ENCODE assay signal across 8 cellular contexts in the genomic region with DNA sequence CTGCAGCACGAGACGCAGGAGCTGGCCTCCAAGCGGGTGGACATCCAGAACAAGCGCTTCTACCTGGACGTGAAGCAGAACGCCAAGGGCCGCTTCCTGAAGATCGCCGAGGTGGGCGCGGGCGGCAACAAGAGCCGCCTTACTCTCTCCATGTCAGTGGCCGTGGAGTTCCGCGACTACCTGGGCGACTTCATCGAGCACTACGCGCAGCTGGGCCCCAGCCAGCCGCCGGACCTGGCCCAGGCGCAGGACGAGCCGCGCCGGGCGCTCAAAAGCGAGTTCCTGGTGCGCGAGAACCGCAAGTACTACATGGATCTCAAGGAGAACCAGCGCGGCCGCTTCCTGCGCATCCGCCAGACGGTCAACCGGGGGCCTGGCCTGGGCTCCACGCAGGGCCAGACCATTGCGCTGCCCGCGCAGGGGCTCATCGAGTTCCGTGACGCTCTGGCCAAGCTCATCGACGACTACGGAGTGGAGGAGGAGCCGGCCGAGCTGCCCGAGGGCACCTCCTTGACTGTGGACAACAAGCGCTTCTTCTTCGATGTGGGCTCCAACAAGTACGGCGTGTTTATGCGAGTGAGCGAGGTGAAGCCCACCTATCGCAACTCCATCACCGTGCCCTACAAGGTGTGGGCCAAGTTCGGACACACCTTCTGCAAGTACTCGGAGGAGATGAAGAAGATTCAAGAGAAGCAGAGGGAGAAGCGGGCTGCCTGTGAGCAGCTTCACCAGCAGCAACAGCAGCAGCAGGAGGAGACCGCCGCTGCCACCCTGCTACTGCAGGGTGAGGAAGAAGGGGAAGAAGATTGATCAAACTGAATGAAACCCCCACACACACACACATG. TPM values are rescaled to one million over a fixed set of nuclear protein-coding genes. Genes with fewer than 3 reads are reported as not detected.
DNase-seq lines count a peak whose midpoint lies in the region; ATAC-seq, FAIRE-seq and TF ChIP-seq lines count a peak whose summit lies in the region.

No MANE protein-coding gene starts in this region.

- intact Hi-C loops in GM12878 (cut with micrococcal nuclease; ENCODE audit: unreplicated experiment) = no loop called here
- intact Hi-C loops in sigmoid colon (cut with DNase I) = loop anchor here (2.0 kb wide), 1 partner anchor 30 kb away; no protein-coding TSS in a partner anchor

- DNase-seq in DMS53 (lab: John Stamatoyannopoulos, UW) (peak; percentile 89), T-helper 1 cell (peak in 4 of 5 donors; percentile 17 to 63 (median 22)), GM12878 (ENCODE audit: low read depth, low spot score) (no peak), sigmoid colon (peak; percentile 86)
- no peak for DNase-seq in effector CD8-positive, alpha-beta T cell (lab: John Stamatoyannopoulos, UW)

- POLR2A ChIA-PET in GM12878 (lab: Charles Lee) = interaction anchor here (0.6 to 2.6 kb wide), 8 partner anchors 7 to 288 kb away, joined by 3 to 7 read pairs (median 4); no protein-coding TSS in a partner anchor

- WGBS in GM12878 (ENCODE audit: insufficient coverage, insufficient replicate concordance, low lambda C conversion rate, missing lambda C conversion rate) = under 1% methylated on average over 65 of the region's 65 CpGs
- WGBS in sigmoid colon, 2 donors = 2% methylated on average over 65 of the region's 65 CpGs

- no peak for TF ChIP-seq RAD21 in GM12878 (IDR thresholded peaks at IDR 0.05; ENCODE audit: insufficient read depth, low read depth, low read length)

- peak overlapping the region; percentile 52; the same call in 1 of the 2 replicates for H3K9ac ChIP-seq in HUES48 (ENCODE audit: low read depth, low read length)
- H3K9ac ChIP-seq in GM12878 (ENCODE audit: control insufficient read depth, insufficient read depth, low read length) = peak overlapping the region; percentile 84

- H3K4me2 ChIP-seq in GM12878 (ENCODE audit: control insufficient read depth, insufficient read depth) = peak overlapping the region; percentile 68

- H3K4me1 ChIP-seq in HUES48 (ENCODE audit: control insufficient read depth, insufficient read depth, low read length) (peaks cover 47% of the 10 kb centered on the region), GM12878 (ENCODE audit: control insufficient read depth, insufficient read depth, low read length) (peaks cover 18% of the 10 kb centered on the region), sigmoid colon (peaks cover 0 to 60% (median 55%) of the 10 kb centered on the region in 4 donors)

- H3K79me2 ChIP-seq in GM12878 (ENCODE audit: control insufficient read depth, insufficient read depth, low read length) = peaks cover 51% of the 10 kb centered on the region

- in situ Hi-C loops in GM12878 (cut with MboI) = no loop called here

- H3K27ac ChIP-seq in HUES48 (ENCODE audit: low read depth, low read length) (peak overlapping the region; percentile 65), GM12878 (ENCODE audit: control insufficient read depth, insufficient read depth) (peak overlapping the region; percentile 83), sigmoid colon (peak overlapping the region; percentile 93 to 96 (median 96))

- TF ChIP-seq CTCF in GM12878 (IDR thresholded peaks at IDR 0.05 in 2 of 3, conservative IDR thresholded peaks at IDR 0.05 in 1 of 3; ENCODE audit: control insufficient read depth in 2 of 3, extremely low read depth in 1 of 3, insufficient read depth in 1 of 3, low read depth in 3 of 3, low read length in 3 of 3) (no peak), sigmoid colon (IDR thresholded peaks at IDR 0.05) (no peak)

- CTCF ChIA-PET in GM12878 (lab: Yijun Ruan, JAX) = interaction anchor here (0.6 to 3.2 kb wide), 9 partner anchors 9 to 213 kb away, joined by 3 to 14 read pairs (median 8); no protein-coding TSS in a partner anchor

- peak overlapping the region; percentile 76 for H2AFZ ChIP-seq in GM12878 (ENCODE audit: control insufficient read depth, low read depth, low read length)

- RAD21 ChIA-PET in GM12878 (lab: Charles Lee; ENCODE audit: unreplicated experiment) = interaction anchor here (0.6 to 2.8 kb wide), 8 partner anchors 9 to 327 kb away, joined by 3 to 11 read pairs (median 4); no protein-coding TSS in a partner anchor

- no peaks in the 10 kb centered on the region for H3K36me3 ChIP-seq in HUES48 (ENCODE audit: control insufficient read depth, insufficient read depth, low read length)
- H3K36me3 ChIP-seq in GM12878 (ENCODE audit: control insufficient read depth in 2 of 2, insufficient read depth in 2 of 2, low read length in 1 of 2) = no peaks in the 10 kb centered on the region
- no peaks in the 10 kb centered on the region for H3K36me3 ChIP-seq in sigmoid colon

- TF ChIP-seq POLR2A in GM12878 (IDR thresholded peaks at IDR 0.05; ENCODE audit: low read depth, low read length) = 0 out of 2 replicates have a peak, but pooled peaks have one; percentile 8
- TF ChIP-seq POLR2A in sigmoid colon (IDR thresholded peaks at IDR 0.05) = peak; percentile 28 to 50

- H3K27me3 ChIP-seq in HUES48 (ENCODE audit: control insufficient read depth, insufficient read depth, low read length) = peaks cover 72% of the 10 kb centered on the region
- no peaks in the 10 kb centered on the region for H3K27me3 ChIP-seq in GM12878 (replicated peaks in 1 of 2; ENCODE audit: control insufficient read depth in 2 of 2, insufficient read depth in 2 of 2, low read length in 1 of 2)
- no peaks in the 10 kb centered on the region for H3K27me3 ChIP-seq in sigmoid colon

- peak; percentile 24 for ATAC-seq in GM21390 (IDR thresholded peaks at IDR 0.05; ENCODE audit: unreplicated experiment)
- ATAC-seq in GM12878 = peak; percentile 48

- H3K9me3 ChIP-seq in HUES48 (ENCODE audit: control insufficient read depth, insufficient read depth, low read length) (no peaks in the 10 kb centered on the region), GM12878 (replicated peaks; ENCODE audit: control insufficient read depth, insufficient read depth, low read length) (no peaks in the 10 kb centered on the region), sigmoid colon (no peaks in the 10 kb centered on the region)

- FAIRE-seq in GM12878 (lab: Jason Lieb, UNC) = no peak

- H4K20me1 ChIP-seq in GM12878 (ENCODE audit: control insufficient read depth, insufficient read depth) = no peaks in the 10 kb centered on the region

- no TSS peak for BruUV-seq in GM12878 (replicated peaks; lab: Mats Ljungman, UMichigan)

- H3K4me3 ChIP-seq in HUES48 (ENCODE audit: low read depth, low read length) = peak overlapping the region; percentile 84
- H3K4me3 ChIP-seq in GM12878 = peak overlapping the region; percentile 93
- peak overlapping the region; percentile 70 for H3K4me3 ChIP-seq in iPS-11a (ENCODE audit: low read depth, low read length)
- peak overlapping the region; percentile 68 to 85 (median 76) for H3K4me3 ChIP-seq in sigmoid colon

- TF ChIP-seq EP300 in GM12878 (IDR thresholded peaks at IDR 0.05; ENCODE audit: borderline replicate concordance in 1 of 2, control insufficient read depth in 1 of 2, low read depth in 2 of 2, low read length in 2 of 2) (no peak), sigmoid colon (IDR thresholded peaks at IDR 0.05) (no peak)

- SMC1A ChIA-PET in GM12878 (lab: Charles Lee; ENCODE audit: uncharacterized antibody, unreplicated experiment) = interaction anchor here (0.5 to 4.5 kb wide), 14 partner anchors 8 to 559 kb away, joined by 3 to 25 read pairs (median 3); no protein-coding TSS in a partner anchor

TF ChIP-seq in GM12878, 131 proteins besides CTCF, POLR2A, EP300 and RAD21 (continues in another document):
- peak; percentile 90 for TF ChIP-seq KLF5 (IDR thresholded peaks at IDR 0.05; ENCODE audit: partially characterized antibody)
- TF ChIP-seq LARP7 (IDR thresholded peaks at IDR 0.05) = no peak

RNA-seq across cellular contexts. Expression of gene PURA, which starts 0.7 kb away (rescaled TPM):
- total RNA-seq in GM12878 (2013; cell fraction: nucleolus; rRNA removed) = 17.7 and 18.3 TPM in 2 replicates
- total RNA-seq in GM12878 (2014; rRNA removed) = 11.7 and 11.9 TPM in 2 replicates
- total RNA-seq in GM12878 (2014; rRNA removed; fragmentation: Illumina TruSeq; extraction: Trizol) = 6.3 and 6.9 TPM in 2 replicates
- 11.8 TPM in 2 replicates for total RNA-seq in GM12878 (2021)
- polyA plus RNA-seq in GM12878 (2011; ENCODE audit: low read depth) = 0.76 TPM
- polyA plus RNA-seq in GM12878 (2011; rRNA removed) = 4.9 and 6.8 TPM in 2 replicates
- polyA plus RNA-seq in GM12878 (2011; cell fraction: cytosol; rRNA removed) = 2.0 and 2.1 TPM in 2 replicates
- 4.1 and 5.4 TPM in 2 replicates for polyA plus RNA-seq in GM12878 (2011; cell fraction: nucleus; rRNA removed)
- polyA plus RNA-seq in GM12878 (2012) = 2.4 and 4.8 TPM in 2 replicates
- polyA plus RNA-seq in GM12878 (2014; fragmentation: Illumina TruSeq; extraction: Trizol) = 6.7 and 7.8 TPM in 2 replicates
- 1 to 10 TPM; 3.7 to 4.1 TPM for polyA plus RNA-seq in GM12878 (2014; fragmentation: Nextera tagmentation; extraction: Ambion mirVana)
- 5.9 and 7.5 TPM in 2 replicates for polyA plus RNA-seq in GM12878 (2014; rRNA removed)
- 1 to 10 TPM; 3.3 to 5.6 TPM for polyA plus RNA-seq in GM12878 (2016; fragmentation: Nextera tagmentation; extraction: Ambion mirVana)
- 4.6 and 4.9 TPM in 2 replicates for polyA minus RNA-seq in GM12878 (2011; rRNA and poly(A)+ RNA removed)
- polyA minus RNA-seq in GM12878 (2011; cell fraction: cytosol; rRNA and poly(A)+ RNA removed) = 3.6 and 4.1 TPM in 2 replicates
- 7.7 and 13.3 TPM in 2 replicates for polyA minus RNA-seq in GM12878 (2011; cell fraction: nucleus; rRNA and poly(A)+ RNA removed)
- 10 to 100 TPM; 36.4 to 59.8 (median 40.3) TPM for total RNA-seq in sigmoid colon
- 1 to 10 TPM; 3.6 to 4.8 (median 4.2) TPM for polyA plus RNA-seq in sigmoid colon

RNA-seq across cellular contexts. Expression of gene IGIP, which starts 11.2 kb away (rescaled TPM):
- total RNA-seq in GM12878 (2013; cell fraction: nucleolus; rRNA removed) = 5.8 and 6.6 TPM in 2 replicates
- total RNA-seq in GM12878 (2014; rRNA removed) = 2.4 and 2.7 TPM in 2 replicates
- 2.5 and 3.4 TPM in 2 replicates for total RNA-seq in GM12878 (2014; rRNA removed; fragmentation: Illumina TruSeq; extraction: Trizol)
- total RNA-seq in GM12878 (2021) = 2.7 and 3.1 TPM in 2 replicates
- polyA plus RNA-seq in GM12878 (2011; ENCODE audit: low read depth) = 1.1 TPM
- 2.7 and 3.7 TPM in 2 replicates for polyA plus RNA-seq in GM12878 (2011; rRNA removed)
- polyA plus RNA-seq in GM12878 (2011; cell fraction: cytosol; rRNA removed) = 0.84 and 0.94 TPM in 2 replicates
- polyA plus RNA-seq in GM12878 (2011; cell fraction: nucleus; rRNA removed) = 3.7 and 4.6 TPM in 2 replicates
- 1.1 and 2.9 TPM in 2 replicates for polyA plus RNA-seq in GM12878 (2012)
- 3.3 and 3.6 TPM in 2 replicates for polyA plus RNA-seq in GM12878 (2014; fragmentation: Illumina TruSeq; extraction: Trizol)
- 1 to 10 TPM in 1 of 2 experiments, under 1 TPM in 1; 0.58 to 1.2 TPM for polyA plus RNA-seq in GM12878 (2014; fragmentation: Nextera tagmentation; extraction: Ambion mirVana)
- 1.4 TPM in 2 replicates for polyA plus RNA-seq in GM12878 (2014; rRNA removed)
- under 1 TPM; 0.64 to 0.72 TPM for polyA plus RNA-seq in GM12878 (2016; fragmentation: Nextera tagmentation; extraction: Ambion mirVana)
- 1.8 and 2.5 TPM in 2 replicates for polyA minus RNA-seq in GM12878 (2011; rRNA and poly(A)+ RNA removed)
- 0.53 and 0.73 TPM in 2 replicates for polyA minus RNA-seq in GM12878 (2011; cell fraction: cytosol; rRNA and poly(A)+ RNA removed)
- 2.5 and 4.2 TPM in 2 replicates for polyA minus RNA-seq in GM12878 (2011; cell fraction: nucleus; rRNA and poly(A)+ RNA removed)
- 10 to 100 TPM; 24.7 to 35.2 (median 30.0) TPM for total RNA-seq in sigmoid colon
- polyA plus RNA-seq in sigmoid colon = 1 to 10 TPM; 3.5 to 6.0 (median 3.9) TPM

Comparison
In these comparisons a context has a peak if more than half of its experiments do, and no peak if none do; other contexts are left out.
1. DNase-seq: peak in DMS53 (single experiment), T-helper 1 cell (4 of 5) and sigmoid colon (single experiment); none in GM12878 (single experiment) and effector CD8-positive, alpha-beta T cell (single experiment).
2. Peak in every context shown above with its lines, with median percentiles within 50 percentile points of each other: H3K27ac ChIP-seq and H3K4me3 ChIP-seq.